ENCODE assay signal across 1 cellular context in the genomic region with DNA sequence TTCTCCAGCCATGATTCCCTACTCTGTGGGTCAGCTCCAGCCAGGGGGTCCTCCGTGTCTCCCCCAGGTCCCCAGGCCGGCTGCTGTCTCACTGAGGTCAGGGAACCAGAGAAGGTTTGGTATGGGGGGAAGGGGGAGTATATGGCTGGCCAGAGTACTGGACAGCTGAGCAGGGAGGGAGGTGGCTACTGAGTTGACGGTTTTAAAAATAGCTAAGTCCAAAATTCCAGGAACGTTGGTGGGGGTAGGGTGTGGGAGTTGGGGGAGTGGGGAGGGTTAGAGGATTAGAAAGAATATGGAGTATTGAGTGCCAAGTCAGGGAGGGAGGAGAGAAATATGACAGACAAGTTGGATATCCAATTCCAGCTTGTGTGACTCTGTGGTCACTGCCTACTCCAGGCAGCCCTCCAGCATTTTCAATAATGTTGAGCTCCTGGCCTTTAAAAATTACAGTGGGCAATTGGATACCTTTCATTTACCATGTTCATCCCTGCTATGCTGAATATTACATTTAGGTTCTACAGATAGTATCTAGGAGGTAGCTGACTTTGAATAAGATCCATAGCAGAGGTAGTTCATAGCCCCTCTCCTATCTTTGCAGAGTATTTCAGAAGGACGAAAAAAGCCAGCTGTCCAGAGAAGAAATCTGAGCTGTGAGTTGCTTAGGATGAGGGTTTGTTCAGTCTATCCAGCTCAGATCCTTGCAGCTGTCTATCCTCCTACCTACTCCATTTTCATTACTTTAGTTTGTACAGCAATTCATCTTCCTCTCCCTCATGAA.
TF ChIP-seq lines count a peak whose summit lies in the region.

A gene with protein sequence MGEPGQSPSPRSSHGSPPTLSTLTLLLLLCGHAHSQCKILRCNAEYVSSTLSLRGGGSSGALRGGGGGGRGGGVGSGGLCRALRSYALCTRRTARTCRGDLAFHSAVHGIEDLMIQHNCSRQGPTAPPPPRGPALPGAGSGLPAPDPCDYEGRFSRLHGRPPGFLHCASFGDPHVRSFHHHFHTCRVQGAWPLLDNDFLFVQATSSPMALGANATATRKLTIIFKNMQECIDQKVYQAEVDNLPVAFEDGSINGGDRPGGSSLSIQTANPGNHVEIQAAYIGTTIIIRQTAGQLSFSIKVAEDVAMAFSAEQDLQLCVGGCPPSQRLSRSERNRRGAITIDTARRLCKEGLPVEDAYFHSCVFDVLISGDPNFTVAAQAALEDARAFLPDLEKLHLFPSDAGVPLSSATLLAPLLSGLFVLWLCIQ (minus strand): TSS at position 114 of the 781 bp plus-strand sequence. CDS start 1,504 bp downstream, outside the sequence.

TF ChIP-seq in K562, 482 proteins besides CTCF, POLR2A, EP300 and RAD21 (continued from another document and continues in another):
- TF ChIP-seq, protein P1, sequence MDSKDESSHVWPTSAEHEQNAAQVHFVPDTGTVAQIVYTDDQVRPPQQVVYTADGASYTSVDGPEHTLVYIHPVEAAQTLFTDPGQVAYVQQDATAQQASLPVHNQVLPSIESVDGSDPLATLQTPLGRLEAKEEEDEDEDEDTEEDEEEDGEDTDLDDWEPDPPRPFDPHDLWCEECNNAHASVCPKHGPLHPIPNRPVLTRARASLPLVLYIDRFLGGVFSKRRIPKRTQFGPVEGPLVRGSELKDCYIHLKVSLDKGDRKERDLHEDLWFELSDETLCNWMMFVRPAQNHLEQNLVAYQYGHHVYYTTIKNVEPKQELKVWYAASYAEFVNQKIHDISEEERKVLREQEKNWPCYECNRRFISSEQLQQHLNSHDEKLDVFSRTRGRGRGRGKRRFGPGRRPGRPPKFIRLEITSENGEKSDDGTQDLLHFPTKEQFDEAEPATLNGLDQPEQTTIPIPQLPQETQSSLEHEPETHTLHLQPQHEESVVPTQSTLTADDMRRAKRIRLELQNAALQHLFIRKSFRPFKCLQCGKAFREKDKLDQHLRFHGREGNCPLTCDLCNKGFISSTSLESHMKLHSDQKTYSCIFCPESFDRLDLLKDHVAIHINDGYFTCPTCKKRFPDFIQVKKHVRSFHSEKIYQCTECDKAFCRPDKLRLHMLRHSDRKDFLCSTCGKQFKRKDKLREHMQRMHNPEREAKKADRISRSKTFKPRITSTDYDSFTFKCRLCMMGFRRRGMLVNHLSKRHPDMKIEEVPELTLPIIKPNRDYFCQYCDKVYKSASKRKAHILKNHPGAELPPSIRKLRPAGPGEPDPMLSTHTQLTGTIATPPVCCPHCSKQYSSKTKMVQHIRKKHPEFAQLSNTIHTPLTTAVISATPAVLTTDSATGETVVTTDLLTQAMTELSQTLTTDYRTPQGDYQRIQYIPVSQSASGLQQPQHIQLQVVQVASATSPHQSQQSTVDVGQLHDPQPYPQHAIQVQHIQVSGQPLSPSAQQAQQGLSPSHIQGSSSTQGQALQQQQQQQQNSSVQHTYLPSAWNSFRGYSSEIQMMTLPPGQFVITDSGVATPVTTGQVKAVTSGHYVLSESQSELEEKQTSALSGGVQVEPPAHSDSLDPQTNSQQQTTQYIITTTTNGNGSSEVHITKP (IDR thresholded peaks at IDR 0.05; ENCODE audit: partially characterized antibody), result peak; percentile 50
- TF ChIP-seq HMG20B (CRISPR knock-in tag; IDR thresholded peaks at IDR 0.05) (no peak), RBM39 (optimal IDR thresholded peaks at IDR 0.05; ENCODE audit: low read depth, low read length) (no peak), ZFP1 (CRISPR knock-in tag; IDR thresholded peaks at IDR 0.05) (no peak), ZNF696 (CRISPR knock-in tag; conservative IDR thresholded peaks at IDR 0.05) (no peak), TBP (optimal IDR thresholded peaks at IDR 0.05; ENCODE audit: low read depth, low read length) (peak; percentile 38), HDAC2 (IDR thresholded peaks at IDR 0.05) (peak; percentile 82), ARNT (IDR thresholded peaks at IDR 0.05) (no peak), NFE2 (IDR thresholded peaks at IDR 0.05; ENCODE audit: low read depth) (peak; percentile 37; the same call in 1 of the 2 replicates), MYBL2 (IDR thresholded peaks at IDR 0.05; ENCODE audit: low read depth) (0 out of 2 replicates have a peak, but pooled peaks have one; percentile 54), MYBL2 (CRISPR knock-in tag; IDR thresholded peaks at IDR 0.05; ENCODE audit: borderline replicate concordance) (no peak), GATAD2B (IDR thresholded peaks at IDR 0.05; ENCODE audit: borderline replicate concordance) (no peak), MAZ (CRISPR knock-in tag; conservative IDR thresholded peaks at IDR 0.05 in 1 of 2, IDR thresholded peaks at IDR 0.05 in 1 of 2) (peak in 1 of 2 experiments; percentile 87; a peak in 3 of 4 replicates), HNRNPK (IDR thresholded peaks at IDR 0.05; ENCODE audit: low read depth, low read length, poor library complexity, severe bottlenecking) (peak; percentile 87), PTRF (tag; IDR thresholded peaks at IDR 0.05) (no peak), TAL1 (IDR thresholded peaks at IDR 0.05) (no peak), SREBF2 (CRISPR knock-in tag; IDR thresholded peaks at IDR 0.05) (no peak), MAFG (tag; conservative IDR thresholded peaks at IDR 0.05) (no peak), JUND (IDR thresholded peaks at IDR 0.05; ENCODE audit: borderline replicate concordance, low read depth, low read length) (peak; percentile 27; the same call in 1 of the 2 replicates), JUND (tag; IDR thresholded peaks at IDR 0.05; ENCODE audit: borderline replicate concordance, low read depth, low read length) (no peak; the same call in 2 of the 3 replicates), ZNF347 (CRISPR knock-in tag; IDR thresholded peaks at IDR 0.05; ENCODE audit: low read depth) (no peak), FUS (optimal IDR thresholded peaks at IDR 0.05; ENCODE audit: low read depth, low read length) (no peak), IRF2 (CRISPR knock-in tag; IDR thresholded peaks at IDR 0.05) (no peak), NFIC (IDR thresholded peaks at IDR 0.05) (peak; percentile 56), YY1 (IDR thresholded peaks at IDR 0.05; ENCODE audit: borderline replicate concordance in 1 of 3, control insufficient read depth in 1 of 3, extremely low read depth in 1 of 3, insufficient read depth in 3 of 3, insufficient read length in 1 of 3, insufficient replicate concordance in 2 of 3, low read depth in 1 of 3, low read length in 2 of 3) (peak in 1 of 3 experiments; percentile 37), KAT8 (IDR thresholded peaks at IDR 0.05; ENCODE audit: low read depth) (no peak), NCOA1 (IDR thresholded peaks at IDR 0.05; ENCODE audit: low read depth) (peak; percentile 49; the same call in 1 of the 2 replicates), ZNF445 (CRISPR knock-in tag; IDR thresholded peaks at IDR 0.05; ENCODE audit: low read depth) (no peak), SMARCA4 (IDR thresholded peaks at IDR 0.05) (no peak; the same call in 1 of the 2 replicates), ESRRA (IDR thresholded peaks at IDR 0.05; ENCODE audit: borderline replicate concordance, low read depth) (no peak), NRF1 (conservative IDR thresholded peaks at IDR 0.05 in 1 of 2, IDR thresholded peaks at IDR 0.05 in 1 of 2) (no peak), NR4A1 (CRISPR knock-in tag; IDR thresholded peaks at IDR 0.05) (no peak), NR4A1 (tag; IDR thresholded peaks at IDR 0.05) (no peak), HDAC1 (IDR thresholded peaks at IDR 0.05) (peak in 1 of 2 experiments; percentile 66; a peak in 3 of 4 replicates), SMARCE1 (IDR thresholded peaks at IDR 0.05) (0 out of 2 replicates have a peak, but pooled peaks have one; percentile 10), POLR3A (IDR thresholded peaks at IDR 0.05; ENCODE audit: borderline replicate concordance, extremely low read depth, insufficient read depth, insufficient read length) (no peak), ZBTB17 (CRISPR knock-in tag; IDR thresholded peaks at IDR 0.05) (no peak), MTA1 (IDR thresholded peaks at IDR 0.05; ENCODE audit: borderline replicate concordance) (no peak), FOXM1 (IDR thresholded peaks at IDR 0.05; ENCODE audit: low read depth) (peak; percentile 63; the same call in 1 of the 2 replicates), FOXM1 (CRISPR knock-in tag; IDR thresholded peaks at IDR 0.05; ENCODE audit: low read depth) (no peak), PCBP2 (IDR thresholded peaks at IDR 0.05; ENCODE audit: low read depth, low read length, poor library complexity, severe bottlenecking) (peak; percentile 63), ZNF165 (CRISPR knock-in tag; IDR thresholded peaks at IDR 0.05; ENCODE audit: borderline replicate concordance) (no peak)
- TF ChIP-seq, protein P2, sequence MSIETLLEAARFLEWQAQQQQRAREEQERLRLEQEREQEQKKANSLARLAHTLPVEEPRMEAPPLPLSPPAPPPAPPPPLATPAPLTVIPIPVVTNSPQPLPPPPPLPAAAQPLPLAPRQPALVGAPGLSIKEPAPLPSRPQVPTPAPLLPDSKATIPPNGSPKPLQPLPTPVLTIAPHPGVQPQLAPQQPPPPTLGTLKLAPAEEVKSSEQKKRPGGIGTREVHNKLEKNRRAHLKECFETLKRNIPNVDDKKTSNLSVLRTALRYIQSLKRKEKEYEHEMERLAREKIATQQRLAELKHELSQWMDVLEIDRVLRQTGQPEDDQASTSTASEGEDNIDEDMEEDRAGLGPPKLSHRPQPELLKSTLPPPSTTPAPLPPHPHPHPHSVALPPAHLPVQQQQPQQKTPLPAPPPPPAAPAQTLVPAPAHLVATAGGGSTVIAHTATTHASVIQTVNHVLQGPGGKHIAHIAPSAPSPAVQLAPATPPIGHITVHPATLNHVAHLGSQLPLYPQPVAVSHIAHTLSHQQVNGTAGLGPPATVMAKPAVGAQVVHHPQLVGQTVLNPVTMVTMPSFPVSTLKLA (conservative IDR thresholded peaks at IDR 0.05), result 0 out of 4 replicates have a peak, but pooled peaks of 1 of the 2 experiments have one; percentile 21
- TF ChIP-seq, protein P3, sequence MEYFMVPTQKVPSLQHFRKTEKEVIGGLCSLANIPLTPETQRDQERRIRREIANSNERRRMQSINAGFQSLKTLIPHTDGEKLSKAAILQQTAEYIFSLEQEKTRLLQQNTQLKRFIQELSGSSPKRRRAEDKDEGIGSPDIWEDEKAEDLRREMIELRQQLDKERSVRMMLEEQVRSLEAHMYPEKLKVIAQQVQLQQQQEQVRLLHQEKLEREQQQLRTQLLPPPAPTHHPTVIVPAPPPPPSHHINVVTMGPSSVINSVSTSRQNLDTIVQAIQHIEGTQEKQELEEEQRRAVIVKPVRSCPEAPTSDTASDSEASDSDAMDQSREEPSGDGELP (CRISPR knock-in tag; IDR thresholded peaks at IDR 0.05; ENCODE audit: borderline replicate concordance), result peak; percentile 91
- TF ChIP-seq, protein P4, sequence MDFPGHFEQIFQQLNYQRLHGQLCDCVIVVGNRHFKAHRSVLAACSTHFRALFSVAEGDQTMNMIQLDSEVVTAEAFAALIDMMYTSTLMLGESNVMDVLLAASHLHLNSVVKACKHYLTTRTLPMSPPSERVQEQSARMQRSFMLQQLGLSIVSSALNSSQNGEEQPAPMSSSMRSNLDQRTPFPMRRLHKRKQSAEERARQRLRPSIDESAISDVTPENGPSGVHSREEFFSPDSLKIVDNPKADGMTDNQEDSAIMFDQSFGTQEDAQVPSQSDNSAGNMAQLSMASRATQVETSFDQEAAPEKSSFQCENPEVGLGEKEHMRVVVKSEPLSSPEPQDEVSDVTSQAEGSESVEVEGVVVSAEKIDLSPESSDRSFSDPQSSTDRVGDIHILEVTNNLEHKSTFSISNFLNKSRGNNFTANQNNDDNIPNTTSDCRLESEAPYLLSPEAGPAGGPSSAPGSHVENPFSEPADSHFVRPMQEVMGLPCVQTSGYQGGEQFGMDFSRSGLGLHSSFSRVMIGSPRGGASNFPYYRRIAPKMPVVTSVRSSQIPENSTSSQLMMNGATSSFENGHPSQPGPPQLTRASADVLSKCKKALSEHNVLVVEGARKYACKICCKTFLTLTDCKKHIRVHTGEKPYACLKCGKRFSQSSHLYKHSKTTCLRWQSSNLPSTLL (IDR thresholded peaks at IDR 0.05), result no peak
- TF ChIP-seq, protein P5, sequence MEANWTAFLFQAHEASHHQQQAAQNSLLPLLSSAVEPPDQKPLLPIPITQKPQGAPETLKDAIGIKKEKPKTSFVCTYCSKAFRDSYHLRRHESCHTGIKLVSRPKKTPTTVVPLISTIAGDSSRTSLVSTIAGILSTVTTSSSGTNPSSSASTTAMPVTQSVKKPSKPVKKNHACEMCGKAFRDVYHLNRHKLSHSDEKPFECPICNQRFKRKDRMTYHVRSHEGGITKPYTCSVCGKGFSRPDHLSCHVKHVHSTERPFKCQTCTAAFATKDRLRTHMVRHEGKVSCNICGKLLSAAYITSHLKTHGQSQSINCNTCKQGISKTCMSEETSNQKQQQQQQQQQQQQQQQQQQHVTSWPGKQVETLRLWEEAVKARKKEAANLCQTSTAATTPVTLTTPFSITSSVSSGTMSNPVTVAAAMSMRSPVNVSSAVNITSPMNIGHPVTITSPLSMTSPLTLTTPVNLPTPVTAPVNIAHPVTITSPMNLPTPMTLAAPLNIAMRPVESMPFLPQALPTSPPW (CRISPR knock-in tag; IDR thresholded peaks at IDR 0.05), result peak; percentile 85
- TF ChIP-seq, protein P6, sequence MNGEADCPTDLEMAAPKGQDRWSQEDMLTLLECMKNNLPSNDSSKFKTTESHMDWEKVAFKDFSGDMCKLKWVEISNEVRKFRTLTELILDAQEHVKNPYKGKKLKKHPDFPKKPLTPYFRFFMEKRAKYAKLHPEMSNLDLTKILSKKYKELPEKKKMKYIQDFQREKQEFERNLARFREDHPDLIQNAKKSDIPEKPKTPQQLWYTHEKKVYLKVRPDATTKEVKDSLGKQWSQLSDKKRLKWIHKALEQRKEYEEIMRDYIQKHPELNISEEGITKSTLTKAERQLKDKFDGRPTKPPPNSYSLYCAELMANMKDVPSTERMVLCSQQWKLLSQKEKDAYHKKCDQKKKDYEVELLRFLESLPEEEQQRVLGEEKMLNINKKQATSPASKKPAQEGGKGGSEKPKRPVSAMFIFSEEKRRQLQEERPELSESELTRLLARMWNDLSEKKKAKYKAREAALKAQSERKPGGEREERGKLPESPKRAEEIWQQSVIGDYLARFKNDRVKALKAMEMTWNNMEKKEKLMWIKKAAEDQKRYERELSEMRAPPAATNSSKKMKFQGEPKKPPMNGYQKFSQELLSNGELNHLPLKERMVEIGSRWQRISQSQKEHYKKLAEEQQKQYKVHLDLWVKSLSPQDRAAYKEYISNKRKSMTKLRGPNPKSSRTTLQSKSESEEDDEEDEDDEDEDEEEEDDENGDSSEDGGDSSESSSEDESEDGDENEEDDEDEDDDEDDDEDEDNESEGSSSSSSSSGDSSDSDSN (IDR thresholded peaks at IDR 0.05; ENCODE audit: borderline replicate concordance in 1 of 2, low read depth in 2 of 2, low read length in 2 of 2), result 0 out of 4 replicates have a peak, but pooled peaks of 1 of the 2 experiments have one; percentile 71
- TF ChIP-seq, protein P7, sequence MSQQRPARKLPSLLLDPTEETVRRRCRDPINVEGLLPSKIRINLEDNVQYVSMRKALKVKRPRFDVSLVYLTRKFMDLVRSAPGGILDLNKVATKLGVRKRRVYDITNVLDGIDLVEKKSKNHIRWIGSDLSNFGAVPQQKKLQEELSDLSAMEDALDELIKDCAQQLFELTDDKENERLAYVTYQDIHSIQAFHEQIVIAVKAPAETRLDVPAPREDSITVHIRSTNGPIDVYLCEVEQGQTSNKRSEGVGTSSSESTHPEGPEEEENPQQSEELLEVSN (IDR thresholded peaks at IDR 0.05; ENCODE audit: borderline replicate concordance in 1 of 2, extremely low read depth in 1 of 2, insufficient read depth in 1 of 2, insufficient read length in 1 of 2, low read depth in 1 of 2, low read length in 1 of 2, poor library complexity in 1 of 2, severe bottlenecking in 1 of 2), result no peak
- TF ChIP-seq, protein P8, sequence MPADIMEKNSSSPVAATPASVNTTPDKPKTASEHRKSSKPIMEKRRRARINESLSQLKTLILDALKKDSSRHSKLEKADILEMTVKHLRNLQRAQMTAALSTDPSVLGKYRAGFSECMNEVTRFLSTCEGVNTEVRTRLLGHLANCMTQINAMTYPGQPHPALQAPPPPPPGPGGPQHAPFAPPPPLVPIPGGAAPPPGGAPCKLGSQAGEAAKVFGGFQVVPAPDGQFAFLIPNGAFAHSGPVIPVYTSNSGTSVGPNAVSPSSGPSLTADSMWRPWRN (IDR thresholded peaks at IDR 0.05; ENCODE audit: low read depth), result 0 out of 2 replicates have a peak, but pooled peaks have one; percentile 28
